22 cellular contexts compared by ENCODE assay signal in the genomic region with DNA sequence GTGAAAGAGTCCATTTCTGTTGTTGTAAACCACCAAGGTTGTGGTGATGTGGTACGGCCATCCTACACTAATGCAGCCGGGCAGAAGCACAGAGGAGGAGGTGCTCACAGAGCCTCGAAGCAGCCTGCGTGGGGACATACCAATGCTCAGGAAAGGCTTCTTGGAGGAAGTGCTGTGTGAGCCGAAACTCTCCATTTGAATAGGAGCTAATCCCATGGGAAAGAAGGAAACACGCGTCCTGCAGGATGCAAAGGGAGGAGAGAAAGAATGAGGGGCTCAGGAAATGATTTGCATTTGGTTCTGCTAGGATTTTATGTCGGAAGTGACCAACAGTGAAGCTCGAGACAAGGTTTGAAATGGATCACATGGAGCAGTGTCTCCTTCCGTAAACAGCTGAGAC.
"Had no signal": no experiment of that assay in that cellular context is flagged by ENCODE, and none has a peak within 500 bp of the region (broad histone marks: within the 10 kb centered on the region; RNA-seq: fewer than 3 reads in every experiment).

No MANE protein-coding gene starts in this region.

- H3K4me3 ChIP-seq: coronary artery, heart left ventricle, lung, spleen, tibial artery, upper lobe of left lung, uterus had no signal

- H3K27me3 ChIP-seq: spleen, tibial artery, upper lobe of left lung, uterus had no signal

- ATAC-seq: esophagus mucosa; heart left ventricle; left colon; left ventricle myocardium superior; sciatic nerve; stimulated activated memory B cell treated with anti-CD40 and anti-IgM and Interleukin-4, amounts not matched to agents 10 μg/mL and 1 μg/mL and 100 μg/mL, for 72 hours had no signal

- H3K9ac ChIP-seq: parathyroid adenoma had no signal

- H3K9me3 ChIP-seq: uterus had no signal

- H2AFZ ChIP-seq: parathyroid adenoma had no signal

- DNase-seq: effector CD4-positive, alpha-beta T cell; heart left ventricle; hippocampal formation; kidney; left colon; left ventricle myocardium superior; mesenchymal stem cell; naive B cell; spleen; stimulated activated CD4-positive, alpha-beta T cell treated with anti-CD3 and anti-CD28 coated beads, Interleukin-15, amount 100 ng/mL, for 24 hours; stimulated activated CD4-positive, alpha-beta T cell treated with anti-CD3 and anti-CD28 coated beads, Interleukin-1b, Interleukin-23, amount 100 ng/mL, for 48 hours; stimulated activated CD4-positive, alpha-beta T cell treated with anti-CD3 and anti-CD28 coated beads, Interleukin-4, amount 100 ng/mL, for 24 hours; tibial artery; upper lobe of left lung; uterus had no signal

- H3K79me2 ChIP-seq: parathyroid adenoma had no signal

- H3K4me1 ChIP-seq: heart left ventricle, parathyroid adenoma, spleen, tibial artery, upper lobe of left lung, uterus had no signal

- H3K27ac ChIP-seq: coronary artery, heart left ventricle, parathyroid adenoma, spleen, tibial artery, upper lobe of left lung, uterus had no signal

- FAIRE-seq: frontal cortex, kidney had no signal

- H3K36me3 ChIP-seq: heart left ventricle, spleen, tibial artery, upper lobe of left lung, uterus had no signal
